9 cellular contexts compared by ENCODE assay signal in genomic region chr18:49898421-49898820, GRCh38.
DNase-seq lines count a peak whose midpoint lies in the region; ATAC-seq and TF ChIP-seq lines count a peak whose summit lies in the region.
"Had no signal": no experiment of that assay in that cellular context is flagged by ENCODE, and none has a peak within 500 bp of the region (broad histone marks: within the 10 kb centered on the region; RNA-seq: fewer than 3 reads in every experiment).

No MANE protein-coding gene starts in this region.

- peaks cover 13% of the 10 kb centered on the region for H3K27me3 Mint-ChIP-seq in HFFc6 (ENCODE audit: insufficient read depth)
- no peaks in the 10 kb centered on the region for H3K27me3 Mint-ChIP-seq in WTC11 (ENCODE audit: low read depth)
- H3K27me3 Mint-ChIP-seq in central memory CD8-positive, alpha-beta T cell, result peaks cover 62% of the 10 kb centered on the region
- H3K27me3 Mint-ChIP-seq in osteocyte (ENCODE audit: unreplicated experiment), result no peaks in the 10 kb centered on the region
- H3K27me3 Mint-ChIP-seq: dendritic cell treated with granulocyte-macrophage colony-stimulating factor and Interleukin-4, amounts not matched to agents 40 ng/mL and 50 ng/mL, for 4 days had no signal

- no peaks in the 10 kb centered on the region for H3K4me1 Mint-ChIP-seq in HFFc6 (ENCODE audit: low read depth)
- H3K4me1 Mint-ChIP-seq in WTC11, result no peaks in the 10 kb centered on the region
- peaks cover 4% of the 10 kb centered on the region for H3K4me1 Mint-ChIP-seq in central memory CD8-positive, alpha-beta T cell
- H3K4me1 Mint-ChIP-seq in osteocyte (ENCODE audit: unreplicated experiment), result no peaks in the 10 kb centered on the region

- no peak overlapping the region for H3K27ac Mint-ChIP-seq in HFFc6
- no peak overlapping the region for H3K27ac Mint-ChIP-seq in WTC11
- H3K27ac Mint-ChIP-seq in central memory CD8-positive, alpha-beta T cell (ENCODE audit: low read depth), result no peak overlapping the region
- no peak overlapping the region for H3K27ac Mint-ChIP-seq in osteocyte (ENCODE audit: unreplicated experiment)
- H3K27ac Mint-ChIP-seq: dendritic cell treated with granulocyte-macrophage colony-stimulating factor and Interleukin-4, amounts not matched to agents 40 ng/mL and 50 ng/mL, for 4 days had no signal

- POLR2A ChIA-PET in WTC11 (lab: Charles Lee), result no interaction called here

- DNase-seq in ACHN (peak; percentile 75), HFFc6 (peak; percentile 49), WTC11 (ENCODE audit: low spot score) (peak; percentile 62), mucosa of gallbladder (ENCODE audit: low spot score) (peak; percentile 60), stromal cell of bone marrow (ENCODE audit: low read depth) (peak; percentile 41), osteocyte (ENCODE audit: extremely low spot score, unreplicated experiment) (no peak), NCI-H128 (lab: John Stamatoyannopoulos, UW; ENCODE audit: unreplicated experiment) (no peak)
- DNase-seq in central memory CD8-positive, alpha-beta T cell (ENCODE audit: low spot score in 2 of 2), result peak; percentile 46 to 59

- ATAC-seq in WTC11, result no peak
- peak; percentile 58 for ATAC-seq in central memory CD8-positive, alpha-beta T cell (replicated peaks; ENCODE audit: extremely low read depth, poor library complexity, severe bottlenecking)

- no peaks in the 10 kb centered on the region for H3K36me3 Mint-ChIP-seq in HFFc6 (ENCODE audit: low read depth)
- H3K36me3 Mint-ChIP-seq in WTC11, result 0 out of 2 replicates have a peak, but pooled peaks cover 2% of the 10 kb centered on the region
- peaks cover 3% of the 10 kb centered on the region for H3K36me3 Mint-ChIP-seq in central memory CD8-positive, alpha-beta T cell (ENCODE audit: insufficient read depth)
- no peaks in the 10 kb centered on the region for H3K36me3 Mint-ChIP-seq in osteocyte (ENCODE audit: unreplicated experiment)

- no peak overlapping the region for H3K4me3 Mint-ChIP-seq in HFFc6
- no peak overlapping the region for H3K4me3 Mint-ChIP-seq in WTC11
- no peak overlapping the region for H3K4me3 Mint-ChIP-seq in central memory CD8-positive, alpha-beta T cell
- no peak overlapping the region for H3K4me3 Mint-ChIP-seq in osteocyte (ENCODE audit: unreplicated experiment)
- H3K4me3 Mint-ChIP-seq: dendritic cell treated with granulocyte-macrophage colony-stimulating factor and Interleukin-4, amounts not matched to agents 40 ng/mL and 50 ng/mL, for 4 days had no signal

- TF ChIP-seq CTCF in HFFc6 (IDR thresholded peaks at IDR 0.05), result no peak
- TF ChIP-seq CTCF in WTC11 (IDR thresholded peaks at IDR 0.05), result no peak
- no peak for TF ChIP-seq CTCF in osteocyte (IDR thresholded peaks at IDR 0.05)

- H3K9me3 Mint-ChIP-seq in HFFc6 (no peaks in the 10 kb centered on the region), WTC11 (no peaks in the 10 kb centered on the region), osteocyte (ENCODE audit: unreplicated experiment) (no peaks in the 10 kb centered on the region)
- no peaks in the 10 kb centered on the region for H3K9me3 Mint-ChIP-seq in central memory CD8-positive, alpha-beta T cell
- H3K9me3 Mint-ChIP-seq: dendritic cell treated with granulocyte-macrophage colony-stimulating factor and Interleukin-4, amounts not matched to agents 40 ng/mL and 50 ng/mL, for 4 days had no signal

- in situ Hi-C loops in ACHN (cut with HindIII; ENCODE audit: low pct_ligation_motif_present, low pct_unique_long_range_greater_than_20kb, low sequenced_read_pairs), result no loop called here

- CTCF ChIA-PET in WTC11 (lab: Charles Lee), result interaction anchor here (1.0 to 1.6 kb wide), 4 partner anchors 10 to 306 kb away, joined by 3 to 4 read pairs (median 4); no protein-coding TSS in a partner anchor

TF ChIP-seq in WTC11, 78 proteins besides CTCF, POLR2A, EP300 and RAD21:
- TF ChIP-seq ZBTB21 (CRISPR knock-in tag; IDR thresholded peaks at IDR 0.05; ENCODE audit: borderline replicate concordance), result no peak
- no peak for TF ChIP-seq SMAD4 (CRISPR knock-in tag; IDR thresholded peaks at IDR 0.05)
- no peak for TF ChIP-seq RELA (CRISPR knock-in tag; IDR thresholded peaks at IDR 0.05; ENCODE audit: borderline replicate concordance)
- no peak for TF ChIP-seq NR1H2 (CRISPR knock-in tag; IDR thresholded peaks at IDR 0.05)
- no peak for TF ChIP-seq NFYB (CRISPR knock-in tag; conservative IDR thresholded peaks at IDR 0.05; ENCODE audit: low read depth)
- TF ChIP-seq EMX1 (CRISPR knock-in tag; IDR thresholded peaks at IDR 0.05), result no peak
- TF ChIP-seq IRF1 (CRISPR knock-in tag; IDR thresholded peaks at IDR 0.05), result no peak
- TF ChIP-seq ATF1 (CRISPR knock-in tag; IDR thresholded peaks at IDR 0.05), result no peak
- TF ChIP-seq TCF7 (CRISPR knock-in tag; IDR thresholded peaks at IDR 0.05; ENCODE audit: low read depth), result no peak
- no peak for TF ChIP-seq ZNF232 (CRISPR knock-in tag; IDR thresholded peaks at IDR 0.05)
- no peak for TF ChIP-seq FOXP4 (CRISPR knock-in tag; IDR thresholded peaks at IDR 0.05)
- no peak for TF ChIP-seq ZBTB43 (CRISPR knock-in tag; IDR thresholded peaks at IDR 0.05)
TF ChIP-seq in WTC11: peak in this region for 0.

Comparison
In these comparisons a context has a peak if more than half of its experiments do, and no peak if none do; other contexts are left out.
1. DNase-seq: peak in ACHN (single experiment), HFFc6 (single experiment), WTC11 (single experiment), central memory CD8-positive, alpha-beta T cell (2 of 2), mucosa of gallbladder (single experiment) and stromal cell of bone marrow (single experiment); none in osteocyte (single experiment) and NCI-H128 (single experiment).